ENCODE assay signal across 23 cellular contexts in the genomic region with DNA sequence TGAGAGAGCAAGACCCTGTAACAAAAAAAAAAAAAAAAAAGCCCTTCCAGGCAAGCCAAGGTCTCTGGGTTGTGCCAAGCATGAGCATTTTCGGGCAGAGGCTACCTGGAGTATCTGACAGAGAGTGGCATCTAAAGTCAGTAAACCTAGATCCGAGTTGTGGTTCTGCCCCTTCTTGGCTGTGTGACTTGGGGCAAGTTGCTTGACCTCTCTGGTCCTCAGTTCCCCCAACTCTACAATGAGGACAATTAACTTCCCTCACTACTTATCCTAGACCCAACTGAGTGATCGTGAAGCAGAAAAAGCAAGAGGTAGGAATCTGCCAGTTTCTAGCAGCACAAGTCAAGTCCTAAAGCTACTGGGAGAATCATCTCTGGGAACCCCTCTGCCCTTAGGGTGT.
"Had no signal": no experiment of that assay in that cellular context is flagged by ENCODE, and none has a peak within 500 bp of the region (broad histone marks: within the 10 kb centered on the region; RNA-seq: fewer than 3 reads in every experiment).

No MANE protein-coding gene starts in this region.

- DNase-seq: colonic mucosa; cortex of kidney; effector CD8-positive, alpha-beta T cell; erythroblast; esophagus squamous epithelium; foreskin fibroblast; foreskin melanocyte; gastrocnemius medialis; glutamatergic neuron; head of caudate nucleus; heart right ventricle; hippocampal formation; left cardiac atrium; left lung; left ventricle myocardium superior; lower lobe of right lung; mesenchymal stem cell; midbrain had no signal

- H3K36me3 ChIP-seq: colonic mucosa, gastrocnemius medialis had no signal

- H3K4me3 ChIP-seq: colonic mucosa, esophagus squamous epithelium, gastrocnemius medialis, heart right ventricle, left lung, lower lobe of right lung had no signal

- H3K4me1 ChIP-seq: colonic mucosa, esophagus squamous epithelium, gastrocnemius medialis, heart right ventricle, left lung, lower lobe of right lung had no signal

- H3K27me3 ChIP-seq: colonic mucosa, esophagus squamous epithelium, gastrocnemius medialis, heart right ventricle, left lung had no signal

- FAIRE-seq: endometrium, islet of Langerhans, keratinocyte had no signal

- H3K9me3 ChIP-seq: colonic mucosa, esophagus squamous epithelium, gastrocnemius medialis, heart right ventricle, left lung, lower lobe of right lung had no signal

- H3K27ac ChIP-seq: colonic mucosa, epithelial cell of prostate, esophagus squamous epithelium, gastrocnemius medialis, heart right ventricle, left lung, lower lobe of right lung had no signal

- ATAC-seq: esophagus mucosa, gastrocnemius medialis, heart right ventricle, left cardiac atrium, left lung, left ventricle myocardium superior, lower lobe of right lung had no signal
